Comparison of ENCODE assay signal across 19 cellular contexts in genomic region chr15:71111950-71112349, GRCh38. TPM values are rescaled to one million over a fixed set of nuclear protein-coding genes. Genes with fewer than 3 reads are reported as not detected.
DNase-seq lines count a peak whose midpoint lies in the region; ATAC-seq and TF ChIP-seq lines count a peak whose summit lies in the region.
"Had no signal": no experiment of that assay in that cellular context is flagged by ENCODE, and none has a peak within 500 bp of the region (broad histone marks: within the 10 kb centered on the region; RNA-seq: fewer than 3 reads in every experiment).

No MANE protein-coding gene starts in this region.

- H3K4me3 ChIP-seq in PC-3 (ENCODE audit: low read length), result no peak overlapping the region
- H3K4me3 ChIP-seq in fibroblast of lung (replicated peaks in 1 of 4; ENCODE audit: control extremely low read depth in 1 of 4, insufficient read depth in 1 of 4, low read depth in 3 of 4, low read length in 4 of 4), result no peak overlapping the region
- no peak overlapping the region for H3K4me3 ChIP-seq in prostate gland
- H3K4me3 ChIP-seq: SJSA1 had no signal

- H3K4me1 ChIP-seq in PC-3 (ENCODE audit: insufficient read depth, low read length), result peaks cover 54% of the 10 kb centered on the region
- H3K4me1 ChIP-seq in fibroblast of lung (ENCODE audit: control insufficient read depth, extremely low read depth, insufficient read depth, low read length), result peaks cover 5% of the 10 kb centered on the region
- H3K4me1 ChIP-seq in prostate gland (replicated peaks), result no peaks in the 10 kb centered on the region

- H3K79me2 ChIP-seq in PC-3 (ENCODE audit: low read length) (peaks cover 13% of the 10 kb centered on the region), fibroblast of lung (ENCODE audit: control insufficient read depth, insufficient read depth, low read length) (peaks cover 11% of the 10 kb centered on the region)

- ATAC-seq in PC-3 (no peak), GM21619 (IDR thresholded peaks at IDR 0.05; ENCODE audit: unreplicated experiment) (no peak)
- ATAC-seq in activated CD8-positive, alpha-beta memory T cell treated with anti-CD3 and anti-CD28 coated beads, Interleukin-2, amount 10 ng/mL, durations not matched to agents 7 days and 5 days, result no peak
- ATAC-seq: HepG2 had no signal

- H3K9me3 Mint-ChIP-seq in activated CD8-positive, alpha-beta memory T cell treated with anti-CD3 and anti-CD28 coated beads, Interleukin-2, amount 10 ng/mL, durations not matched to agents 7 days and 5 days (ENCODE audit: low read depth), result no peaks in the 10 kb centered on the region
- H3K9me3 Mint-ChIP-seq: CD4-positive, alpha-beta T cell had no signal

- BruUV-seq in PC-3 (replicated peaks; lab: Mats Ljungman, UMichigan), result no TSS peak

- no peak for TF ChIP-seq CTCF in PC-3 (conservative IDR thresholded peaks at IDR 0.05; ENCODE audit: low read depth, low read length)
- TF ChIP-seq CTCF in fibroblast of lung (conservative IDR thresholded peaks at IDR 0.05 in 1 of 2, IDR thresholded peaks at IDR 0.05 in 1 of 2; ENCODE audit: low read depth in 1 of 2, low read length in 2 of 2), result no peak
- no peak for TF ChIP-seq CTCF in prostate gland (IDR thresholded peaks at IDR 0.05)

- no peak overlapping the region for H3K27ac Mint-ChIP-seq in activated CD8-positive, alpha-beta memory T cell treated with anti-CD3 and anti-CD28 coated beads, Interleukin-2, amount 10 ng/mL, durations not matched to agents 7 days and 5 days
- H3K27ac Mint-ChIP-seq: CD4-positive, alpha-beta T cell had no signal

- 70% methylated on average over 4 of the region's 4 CpGs for WGBS in prostate gland

- H3K4me1 Mint-ChIP-seq in activated CD8-positive, alpha-beta memory T cell treated with anti-CD3 and anti-CD28 coated beads, Interleukin-2, amount 10 ng/mL, durations not matched to agents 7 days and 5 days, result peaks cover 5% of the 10 kb centered on the region

- 0 out of 2 replicates have a peak overlapping the region, but pooled peaks have one; percentile 9 for H3K9ac ChIP-seq in PC-3 (ENCODE audit: low read length)
- H3K9ac ChIP-seq in fibroblast of lung (ENCODE audit: insufficient read depth, low read length), result no peak overlapping the region

- H3K9me3 ChIP-seq in PC-3 (ENCODE audit: low read length) (no peaks in the 10 kb centered on the region), fibroblast of lung (ENCODE audit: control insufficient read depth, insufficient read depth, low read depth, low read length) (no peaks in the 10 kb centered on the region), prostate gland (no peaks in the 10 kb centered on the region)
- H3K9me3 ChIP-seq: SJSA1 had no signal

- H3K36me3 ChIP-seq in PC-3 (ENCODE audit: low read depth, low read length), result no peaks in the 10 kb centered on the region
- H3K36me3 ChIP-seq in fibroblast of lung (ENCODE audit: control insufficient read depth, insufficient read depth, low read length), result no peaks in the 10 kb centered on the region
- no peaks in the 10 kb centered on the region for H3K36me3 ChIP-seq in prostate gland

- H3K36me3 Mint-ChIP-seq in activated CD8-positive, alpha-beta memory T cell treated with anti-CD3 and anti-CD28 coated beads, Interleukin-2, amount 10 ng/mL, durations not matched to agents 7 days and 5 days, result no peaks in the 10 kb centered on the region

- no peak overlapping the region for H3K4me2 ChIP-seq in PC-3 (ENCODE audit: low read length)
- no peak overlapping the region for H3K4me2 ChIP-seq in fibroblast of lung (ENCODE audit: extremely low read depth, insufficient read depth, low read length)

- H3K9me2 ChIP-seq in PC-3 (replicated peaks; ENCODE audit: low read length), result no peaks in the 10 kb centered on the region

- peaks cover 18% of the 10 kb centered on the region for H3F3A ChIP-seq in PC-3 (ENCODE audit: low read length, unreplicated experiment)

- H3K27me3 ChIP-seq in PC-3 (ENCODE audit: low read length), result no peaks in the 10 kb centered on the region
- H3K27me3 ChIP-seq in fibroblast of lung (ENCODE audit: control insufficient read depth, insufficient read depth, low read length), result no peaks in the 10 kb centered on the region
- H3K27me3 ChIP-seq in prostate gland (replicated peaks; ENCODE audit: insufficient read depth), result no peaks in the 10 kb centered on the region
- H3K27me3 ChIP-seq: SJSA1 had no signal

- H4K20me1 ChIP-seq in PC-3 (ENCODE audit: low read length) (no peaks in the 10 kb centered on the region), fibroblast of lung (ENCODE audit: control insufficient read depth, extremely low read depth, insufficient read depth, low read length) (no peaks in the 10 kb centered on the region)

- CTCF ChIA-PET in PC-3 (lab: Charles Lee), result no interaction called here
- CTCF ChIA-PET in activated CD8-positive, alpha-beta memory T cell treated with anti-CD3 and anti-CD28 coated beads, Interleukin-2, amount 10 ng/mL, durations not matched to agents 7 days and 5 days (lab: Charles Lee), result no interaction called here

- H2AFZ ChIP-seq in PC-3 (ENCODE audit: low read length) (no peak overlapping the region), fibroblast of lung (ENCODE audit: low read length) (peak overlapping the region; percentile 31)

- intact Hi-C loops in PC-3 (cut with micrococcal nuclease), result loop anchor here (10.0 kb wide), 1 partner anchor 217 kb away; the partner anchor contains the start of genes LRRC49 and THAP10
- intact Hi-C loops in prostate gland (cut with DNase I), result no loop called here

- DNase-seq in EL (peak; percentile 43), PC-3 (no peak), fibroblast of lung (ENCODE audit: low read depth in 2 of 2) (no peak), prostate gland (ENCODE audit: low spot score) (no peak), DMS 273 (lab: John Stamatoyannopoulos, UW; ENCODE audit: unreplicated experiment) (no peak), NCI-H774 (lab: John Stamatoyannopoulos, UW) (no peak)
- DNase-seq in activated CD8-positive, alpha-beta memory T cell treated with anti-CD3 and anti-CD28 coated beads, Interleukin-2, amount 10 ng/mL, durations not matched to agents 7 days and 5 days, result no peak
- DNase-seq: Calu3; CD4-positive, alpha-beta T cell; DMS53; KG1; MV-4-11; NCI-H187; NCI-H2107; NCI-H510A treated with DMSO at 0.1 percent for 48 hours; NCI-H82 had no signal

- H3K27me3 Mint-ChIP-seq in activated CD8-positive, alpha-beta memory T cell treated with anti-CD3 and anti-CD28 coated beads, Interleukin-2, amount 10 ng/mL, durations not matched to agents 7 days and 5 days, result peaks cover 32% of the 10 kb centered on the region

- H3K4me3 Mint-ChIP-seq in activated CD8-positive, alpha-beta memory T cell treated with anti-CD3 and anti-CD28 coated beads, Interleukin-2, amount 10 ng/mL, durations not matched to agents 7 days and 5 days, result no peak overlapping the region
- H3K4me3 Mint-ChIP-seq: CD4-positive, alpha-beta T cell had no signal

- H3K27ac ChIP-seq in PC-3 (ENCODE audit: low read length), result peak overlapping the region; percentile 98
- H3K27ac ChIP-seq in fibroblast of lung (ENCODE audit: insufficient read depth, low read length), result no peak overlapping the region
- peak overlapping the region; percentile 26 to 50 for H3K27ac ChIP-seq in prostate gland
- H3K27ac ChIP-seq: SJSA1 had no signal

- POLR2A ChIA-PET in PC-3 (lab: Charles Lee; ENCODE audit: unreplicated experiment), result interaction anchor here (1.1 kb wide), 1 partner anchor 183 kb away, joined by 5 read pairs; no protein-coding TSS in a partner anchor

- TF ChIP-seq POLR2A in prostate gland (IDR thresholded peaks at IDR 0.05), result no peak

RNA-seq across cellular contexts. Expression of gene THSD4, which starts 3.3 kb away (rescaled TPM):
- total RNA-seq in PC-3 (2014; rRNA removed), result 29.0 and 39.3 TPM in 2 replicates
- total RNA-seq in fibroblast of lung, result 58.0 and 95.5 TPM in 2 replicates
- polyA plus RNA-seq in fibroblast of lung, result 36.6 and 43.1 TPM in 2 replicates
- polyA plus RNA-seq in fibroblast of lung (2012), result 47.2 and 71.9 TPM in 2 replicates
- 88.2 and 129 TPM in 2 replicates for polyA minus RNA-seq in fibroblast of lung (ENCODE audit: low replicate concordance)
- 100 to 1,000 TPM in 1 of 2 donors, 10 to 100 TPM in 1; 84.1 to 223 TPM for total RNA-seq in prostate gland
- not detected for total RNA-seq in activated CD8-positive, alpha-beta memory T cell treated with anti-CD3 and anti-CD28 coated beads, Interleukin-2, amount 10 ng/mL, durations not matched to agents 7 days and 5 days
- total RNA-seq: CD4-positive, alpha-beta T cell had no signal

Comparison
In these comparisons a context has a peak if more than half of its experiments do, and no peak if none do; other contexts are left out.
1. RNA of gene THSD4, which starts 3.3 kb away (total RNA-seq): 84.1 to 223 TPM in prostate gland, 58.0 to 95.5 TPM in fibroblast of lung and 29.0 to 39.3 TPM in PC-3; not detected in activated CD8-positive, alpha-beta memory T cell treated with anti-CD3 and anti-CD28 coated beads, Interleukin-2, amount 10 ng/mL, durations not matched to agents 7 days and 5 days; every median in the first group is over 10 times any median in the second.